Comparison of ENCODE assay signal across 12 cellular contexts in the genomic region with DNA sequence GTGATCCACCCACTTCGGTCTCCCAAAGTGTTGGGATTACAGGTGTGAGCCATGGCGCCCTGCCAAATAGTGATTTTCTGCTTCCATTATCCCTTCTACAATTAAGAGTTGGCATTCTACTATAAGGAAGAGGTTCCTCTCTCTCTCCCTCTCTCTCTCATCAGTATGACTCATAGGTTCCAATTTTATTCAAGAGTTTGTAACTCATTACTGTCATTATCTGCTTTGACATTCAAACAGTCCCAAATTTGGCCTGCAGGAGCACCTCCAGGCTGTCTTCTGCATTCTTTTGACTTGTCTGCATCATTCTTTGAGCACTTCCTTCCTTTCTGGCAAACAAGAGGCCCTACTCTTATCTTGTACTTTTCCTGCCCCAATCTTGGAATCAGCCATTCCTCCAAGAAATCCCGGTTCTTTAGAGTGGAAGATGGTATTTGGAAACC. TPM values are rescaled to one million over a fixed set of nuclear protein-coding genes. Genes with fewer than 3 reads are reported as not detected.
DNase-seq lines count a peak whose midpoint lies in the region; ATAC-seq and TF ChIP-seq lines count a peak whose summit lies in the region.
"Had no signal": no experiment of that assay in that cellular context is flagged by ENCODE, and none has a peak within 500 bp of the region (broad histone marks: within the 10 kb centered on the region; RNA-seq: fewer than 3 reads in every experiment).

No MANE protein-coding gene starts in this region.

- no peak overlapping the region for H3K23ac ChIP-seq in mesendoderm (ENCODE audit: low read length)

- DNase-seq in SIG-M5 treated with dmso at 0.1 percent for 504 hours (lab: John Stamatoyannopoulos, UW; ENCODE audit: unreplicated experiment): peak; percentile 18
- no peak for DNase-seq in SIG-M5 (lab: John Stamatoyannopoulos, UW)
- peak; percentile 65 for DNase-seq in NCI-H146 (lab: John Stamatoyannopoulos, UW)
- peak; percentile 19 for DNase-seq in adipocyte (ENCODE audit: low read depth)
- DNase-seq in mesendoderm: peak; percentile 51
- DNase-seq in left lung: no peak
- DNase-seq: ACHN, naive B cell had no signal

- no peak for TF ChIP-seq CTCF in left lung (IDR thresholded peaks at IDR 0.05)

- ATAC-seq in GM21515 (IDR thresholded peaks at IDR 0.05; ENCODE audit: unreplicated experiment) (no peak), left lung (no peak), HG02610 (IDR thresholded peaks at IDR 0.05; ENCODE audit: unreplicated experiment) (no peak)
- ATAC-seq: sciatic nerve had no signal

- no peak overlapping the region for H3K4me2 ChIP-seq in mesendoderm (ENCODE audit: low read length)

- H2AK5ac ChIP-seq in mesendoderm (ENCODE audit: low read length): no peak overlapping the region

- H4K8ac ChIP-seq in mesendoderm (ENCODE audit: low read depth, low read length): no peak overlapping the region

- H3K18ac ChIP-seq in mesendoderm (ENCODE audit: low read length): no peak overlapping the region

- H2BK120ac ChIP-seq in mesendoderm (ENCODE audit: low read depth, low read length): no peak overlapping the region

- no peaks in the 10 kb centered on the region for H3K9me3 ChIP-seq in adipocyte (ENCODE audit: control insufficient read depth, low read length)
- no peaks in the 10 kb centered on the region for H3K9me3 ChIP-seq in left lung

- intact Hi-C loops in left lung (cut with DNase I): no loop called here

- H3K36me3 ChIP-seq in adipocyte (ENCODE audit: control insufficient read depth, insufficient read depth, low read length, severe bottlenecking) (no peaks in the 10 kb centered on the region), mesendoderm (ENCODE audit: control insufficient read depth, insufficient read depth, low read length) (no peaks in the 10 kb centered on the region), left lung (no peaks in the 10 kb centered on the region)

- H3K27me3 ChIP-seq in adipocyte (replicated peaks; ENCODE audit: control insufficient read depth, insufficient read depth, low read length) (no peaks in the 10 kb centered on the region), mesendoderm (ENCODE audit: insufficient read depth, low read length, poor library complexity) (no peaks in the 10 kb centered on the region), left lung (peaks cover 0 to 1% of the 10 kb centered on the region in 2 donors)

- no peak overlapping the region for H4K5ac ChIP-seq in mesendoderm (ENCODE audit: low read length)

- H3K79me2 ChIP-seq in mesendoderm (ENCODE audit: control insufficient read depth, insufficient read depth, low read length): no peaks in the 10 kb centered on the region

- H3K56ac ChIP-seq in mesendoderm (ENCODE audit: low read length): no peak overlapping the region

- H3K79me1 ChIP-seq in mesendoderm (ENCODE audit: low read length): no peaks in the 10 kb centered on the region

- H3K9ac ChIP-seq in adipocyte (ENCODE audit: low read length): no peak overlapping the region
- H3K9ac ChIP-seq in mesendoderm (ENCODE audit: low read length): no peak overlapping the region

- H3K27ac ChIP-seq in mesendoderm (ENCODE audit: low read depth, low read length) (no peak overlapping the region), left lung (no peak overlapping the region)
- H3K27ac ChIP-seq: epithelial cell of prostate had no signal

- WGBS in mesendoderm (ENCODE audit: extremely low coverage, insufficient coverage, low lambda C conversion rate): no CpG with 5 or more reads among the region's 3 CpGs

- peaks cover 16% of the 10 kb centered on the region for H3K4me1 ChIP-seq in adipocyte (ENCODE audit: control insufficient read depth, insufficient read depth, low read length)
- H3K4me1 ChIP-seq in mesendoderm (ENCODE audit: control insufficient read depth, low read depth, low read length): no peaks in the 10 kb centered on the region
- no peaks in the 10 kb centered on the region for H3K4me1 ChIP-seq in left lung

- no peak overlapping the region for H2BK15ac ChIP-seq in mesendoderm (replicated peaks; ENCODE audit: low read depth)

- H2BK5ac ChIP-seq in mesendoderm (ENCODE audit: low read length): no peak overlapping the region

- no peak overlapping the region for H3K4ac ChIP-seq in mesendoderm (ENCODE audit: low read depth, low read length)

- H3K4me3 ChIP-seq in adipocyte (ENCODE audit: low read length): no peak overlapping the region
- H3K4me3 ChIP-seq in mesendoderm (ENCODE audit: low read length): no peak overlapping the region
- no peak overlapping the region for H3K4me3 ChIP-seq in left lung

RNA-seq across cellular contexts. Expression of a gene that starts 33.2 kb away (rescaled TPM):
- 133 TPM for polyA plus RNA-seq in mesendoderm (2013, experiment 1 of 2)
- 130 TPM for polyA plus RNA-seq in mesendoderm (2013, experiment 2 of 2)
- total RNA-seq in left lung: 100 to 1,000 TPM; 177 to 239 TPM

RNA-seq across cellular contexts. Expression of a gene that starts 33.8 kb away (rescaled TPM):
- 0.17 TPM for polyA plus RNA-seq in mesendoderm (2013, experiment 1 of 2)
- polyA plus RNA-seq in mesendoderm (2013, experiment 2 of 2): 0.07 TPM
- 1 to 10 TPM; 1.1 to 3.4 TPM for total RNA-seq in left lung

Comparison
In these comparisons a context has a peak if more than half of its experiments do, and no peak if none do; other contexts are left out.
1. DNase-seq: peak in SIG-M5 treated with dmso at 0.1 percent for 504 hours (single experiment), NCI-H146 (single experiment), adipocyte (single experiment) and mesendoderm (single experiment); none in SIG-M5 (single experiment) and left lung (0 of 2).